19 cellular contexts compared by ENCODE assay signal in the genomic region with DNA sequence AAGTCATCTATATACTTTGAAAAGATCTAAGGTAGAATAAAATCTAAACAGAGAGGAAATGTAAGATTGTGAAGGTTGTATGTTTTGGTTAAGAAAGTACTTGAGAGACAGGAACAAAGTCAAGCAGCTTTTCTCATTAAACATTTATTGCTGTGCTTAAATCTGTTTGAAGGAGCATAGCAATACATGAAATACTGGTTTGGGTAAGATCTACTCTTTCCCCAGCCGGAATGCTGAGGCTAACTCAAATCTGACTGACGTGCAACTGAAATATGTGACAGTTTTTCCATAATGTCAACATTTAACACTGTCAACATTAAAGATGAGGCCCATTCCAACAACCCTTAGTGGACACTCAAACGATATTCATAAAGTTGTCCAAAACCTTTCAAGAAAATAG. TPM values are rescaled to one million over a fixed set of nuclear protein-coding genes. Genes with fewer than 3 reads are reported as not detected.
DNase-seq lines count a peak whose midpoint lies in the region; TF ChIP-seq lines count a peak whose summit lies in the region.
"Had no signal": no experiment of that assay in that cellular context is flagged by ENCODE, and none has a peak within 500 bp of the region (broad histone marks: within the 10 kb centered on the region; RNA-seq: fewer than 3 reads in every experiment).

No MANE protein-coding gene starts in this region.

- H3K27ac Mint-ChIP-seq in mesothelial cell of epicardium (peak overlapping the region; percentile 54), type B pancreatic cell (peak overlapping the region; percentile 76)
- H3K27ac Mint-ChIP-seq: CD4-positive, alpha-beta T cell had no signal

- TF ChIP-seq CTCF in VCaP (conservative IDR thresholded peaks at IDR 0.05) (no peak), mesothelial cell of epicardium (IDR thresholded peaks at IDR 0.05; ENCODE audit: unreplicated experiment) (no peak), type B pancreatic cell (conservative IDR thresholded peaks at IDR 0.05) (no peak), smooth muscle cell (IDR thresholded peaks at IDR 0.05; ENCODE audit: borderline replicate concordance, insufficient read depth, poor library complexity, severe bottlenecking) (no peak)

- H3K4me1 ChIP-seq in smooth muscle cell (ENCODE audit: low read depth): no peaks in the 10 kb centered on the region
- H3K4me1 ChIP-seq: A549, Caco-2, HAP-1 had no signal

- no peaks in the 10 kb centered on the region for H3K9me3 ChIP-seq in smooth muscle cell (replicated peaks; ENCODE audit: low read depth)
- H3K9me3 ChIP-seq: A549, Caco-2, HAP-1 had no signal

- no peaks in the 10 kb centered on the region for H3K27me3 ChIP-seq in smooth muscle cell (ENCODE audit: low read depth)

- H3K4me1 Mint-ChIP-seq in mesothelial cell of epicardium (peaks cover 28% of the 10 kb centered on the region), type B pancreatic cell (ENCODE audit: unreplicated experiment) (peaks cover 9% of the 10 kb centered on the region)

- H3K4me3 ChIP-seq in smooth muscle cell: no peak overlapping the region
- H3K4me3 ChIP-seq: A549, HAP-1 had no signal

- H2AFZ ChIP-seq in smooth muscle cell (ENCODE audit: low read depth): no peak overlapping the region

- H3K27me3 Mint-ChIP-seq in mesothelial cell of epicardium (ENCODE audit: low read depth): no peaks in the 10 kb centered on the region
- no peaks in the 10 kb centered on the region for H3K27me3 Mint-ChIP-seq in type B pancreatic cell
- H3K27me3 Mint-ChIP-seq: CD4-positive, alpha-beta T cell had no signal

- H3K4me3 Mint-ChIP-seq in mesothelial cell of epicardium: no peak overlapping the region
- H3K4me3 Mint-ChIP-seq in type B pancreatic cell: no peak overlapping the region
- H3K4me3 Mint-ChIP-seq: CD4-positive, alpha-beta T cell had no signal

- peaks cover 4% of the 10 kb centered on the region for H3F3A ChIP-seq in smooth muscle cell (ENCODE audit: low read depth)

- H3K9ac ChIP-seq in smooth muscle cell (ENCODE audit: low read depth): no peak overlapping the region

- H3K4me2 ChIP-seq in smooth muscle cell: no peak overlapping the region
- H3K4me2 ChIP-seq: A549 had no signal

- H3K79me2 ChIP-seq in smooth muscle cell (ENCODE audit: low read depth): peaks cover 43% of the 10 kb centered on the region

- DNase-seq in SIG-M5 treated with dmso at 0.1 percent for 504 hours (lab: John Stamatoyannopoulos, UW; ENCODE audit: unreplicated experiment) (peak; percentile 12), SIG-M5 (lab: John Stamatoyannopoulos, UW) (no peak), mesothelial cell of epicardium (ENCODE audit: low spot score in 2 of 2, unreplicated experiment in 2 of 2) (no peak), type B pancreatic cell (ENCODE audit: extremely low spot score, unreplicated experiment) (no peak), NCI-H748 treated with DMSO at 0.1 percent for 48 hours (lab: John Stamatoyannopoulos, UW) (no peak), hippocampal formation (lab: John Stamatoyannopoulos, UW) (no peak), smooth muscle cell (lab: John Stamatoyannopoulos, UW; ENCODE audit: unreplicated experiment) (no peak)
- DNase-seq: AML-193; Caco-2; CD4-positive, alpha-beta T cell; DMS79 treated with DMSO at 0.1 percent for 48 hours; GF-D8; IMR-90 had no signal

- H3K36me3 Mint-ChIP-seq in mesothelial cell of epicardium (peaks cover 26% of the 10 kb centered on the region), type B pancreatic cell (peaks cover 11% of the 10 kb centered on the region)

- peaks cover 13% of the 10 kb centered on the region for H3K9me3 Mint-ChIP-seq in mesothelial cell of epicardium
- peaks cover 8% of the 10 kb centered on the region for H3K9me3 Mint-ChIP-seq in type B pancreatic cell
- H3K9me3 Mint-ChIP-seq: CD4-positive, alpha-beta T cell had no signal

- H3K36me3 ChIP-seq in smooth muscle cell (ENCODE audit: low read depth): no peaks in the 10 kb centered on the region
- H3K36me3 ChIP-seq: HAP-1 had no signal

- WGBS in smooth muscle cell (ENCODE audit: low lambda C conversion rate): 65% methylated on average over 3 of the region's 3 CpGs

- no peaks in the 10 kb centered on the region for H4K20me1 ChIP-seq in smooth muscle cell (ENCODE audit: low read depth)

- peak overlapping the region; percentile 75 for H3K27ac ChIP-seq in VCaP
- no peak overlapping the region for H3K27ac ChIP-seq in smooth muscle cell (ENCODE audit: low read depth)
- H3K27ac ChIP-seq: 22Rv1, A549, C4-2B, HL-60 had no signal

RNA-seq across cellular contexts. Expression of a gene that starts 59.9 kb away (rescaled TPM):
- total RNA-seq in mesothelial cell of epicardium (46.5 to 51.2 TPM (median 51.1 TPM) in 3 replicates), type B pancreatic cell (ENCODE audit: low replicate concordance) (52.2 and 74.2 TPM in 2 replicates), smooth muscle cell (127 and 140 TPM in 2 replicates)
- polyA plus RNA-seq in smooth muscle cell: 57.1 and 61.3 TPM in 2 replicates
